Comparison of ENCODE assay signal across 26 cellular contexts in the genomic region with DNA sequence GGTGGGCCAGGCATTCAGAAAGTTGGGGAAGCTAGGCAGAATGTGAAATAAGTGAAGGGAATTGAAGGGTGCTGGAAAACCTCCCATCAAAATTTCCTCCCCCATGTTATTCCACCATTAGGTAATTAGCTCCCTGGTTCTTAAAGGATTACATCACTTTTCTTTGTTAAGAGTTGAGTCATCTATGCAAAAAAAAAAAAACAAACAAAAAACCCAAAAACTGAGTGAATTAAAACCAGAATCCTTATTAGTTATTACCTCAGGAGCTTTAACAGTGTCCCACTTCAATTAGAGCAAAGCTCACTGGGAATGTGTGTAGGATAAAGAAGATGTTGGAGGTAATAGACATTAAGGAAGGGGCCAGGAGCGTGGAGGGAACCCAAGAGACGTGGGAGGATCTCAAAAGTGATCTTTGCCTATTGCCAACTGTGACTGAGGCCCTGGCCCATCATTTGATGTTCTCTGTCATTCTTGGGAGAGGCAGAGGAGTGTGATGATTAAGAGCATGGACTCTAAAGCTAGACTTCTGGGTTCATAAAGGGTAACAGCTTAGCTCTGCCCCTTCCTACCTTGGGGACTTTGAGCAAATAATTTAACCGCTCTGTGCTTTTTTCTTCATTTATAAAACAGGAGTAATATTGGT.
DNase-seq lines count a peak whose midpoint lies in the region; ATAC-seq, FAIRE-seq and TF ChIP-seq lines count a peak whose summit lies in the region.
"Had no signal": no experiment of that assay in that cellular context is flagged by ENCODE, and none has a peak within 500 bp of the region (broad histone marks: within the 10 kb centered on the region; RNA-seq: fewer than 3 reads in every experiment).

No MANE protein-coding gene starts in this region.

- no peaks in the 10 kb centered on the region for H4K20me1 ChIP-seq in mammary epithelial cell (ENCODE audit: insufficient read depth, low read length)
- no peaks in the 10 kb centered on the region for H4K20me1 ChIP-seq in K562 (replicated peaks; ENCODE audit: control insufficient read depth, insufficient read depth, low read length)
- H4K20me1 ChIP-seq: BLaER1 treated with 17β-estradiol and CSF1 and Interleukin-3, amounts not matched to agents 10 nM and 100 nM had no signal

- in situ Hi-C loops in mammary epithelial cell (cut with MboI; ENCODE audit: low sequenced_read_pairs in 2 of 2) (no loop called here), K562 (cut with MboI) (no loop called here)

- POLR2A ChIA-PET in MCF 10A (lab: Yijun Ruan, JAX): no interaction called here
- POLR2A ChIA-PET in K562 (lab: Yijun Ruan, JAX): no interaction called here

- no peaks in the 10 kb centered on the region for H3K9me1 ChIP-seq in K562 (ENCODE audit: control insufficient read depth, insufficient read depth, low read length)

- H3K4me1 Mint-ChIP-seq in MCF 10A (ENCODE audit: insufficient read depth, unreplicated experiment): peaks cover 7% of the 10 kb centered on the region
- H3K4me1 Mint-ChIP-seq: CD4-positive, alpha-beta memory T cell had no signal

- intact Hi-C loops in MCF 10A (cut with micrococcal nuclease): no loop called here
- intact Hi-C loops in mammary epithelial cell (cut with micrococcal nuclease): no loop called here
- intact Hi-C loops in K562 (cut with micrococcal nuclease): no loop called here

- H2AFZ ChIP-seq in mammary epithelial cell (ENCODE audit: low read depth, low read length): no peak overlapping the region
- H2AFZ ChIP-seq in K562 (ENCODE audit: low read depth, low read length): no peak overlapping the region

- H3K27me3 ChIP-seq in mammary epithelial cell (ENCODE audit: insufficient read depth, low read length): no peaks in the 10 kb centered on the region
- H3K27me3 ChIP-seq in K562 (ENCODE audit: control insufficient read depth in 2 of 2, insufficient read depth in 2 of 2, low read length in 2 of 2): no peaks in the 10 kb centered on the region
- no peaks in the 10 kb centered on the region for H3K27me3 ChIP-seq in small intestine (ENCODE audit: control insufficient read depth in 2 of 2, insufficient read depth in 2 of 2, low read length in 2 of 2)
- H3K27me3 ChIP-seq: BLaER1 treated with 17β-estradiol and CSF1 and Interleukin-3, amounts not matched to agents 10 nM and 100 nM had no signal

- H3K4me3 Mint-ChIP-seq in MCF 10A (ENCODE audit: unreplicated experiment): no peak overlapping the region
- H3K4me3 Mint-ChIP-seq: CD4-positive, alpha-beta memory T cell had no signal

- H3K27ac ChIP-seq in mammary epithelial cell (ENCODE audit: insufficient read depth, low read depth, low read length) (no peak overlapping the region), K562 (ENCODE audit: extremely low read depth, low read depth, low read length) (no peak overlapping the region), coronary artery (no peak overlapping the region), small intestine (ENCODE audit: low read depth in 1 of 2, low read length in 1 of 2) (no peak overlapping the region)
- H3K27ac ChIP-seq: 22Rv1; BLaER1 treated with 17β-estradiol and CSF1 and Interleukin-3, amounts not matched to agents 10 nM and 100 nM had no signal

- no peak for TF ChIP-seq RAD21 in K562 (CRISPR knock-in tag; conservative IDR thresholded peaks at IDR 0.05 in 1 of 2, IDR thresholded peaks at IDR 0.05 in 1 of 2)

- ATAC-seq in K562 (no peak), GM18519 (IDR thresholded peaks at IDR 0.05; ENCODE audit: low FRiP score, unreplicated experiment) (no peak)
- ATAC-seq: Panc1 had no signal

- H3K9me3 ChIP-seq in mammary epithelial cell (replicated peaks; ENCODE audit: insufficient read depth, low read length) (no peaks in the 10 kb centered on the region), K562 (replicated peaks; ENCODE audit: control insufficient read depth, insufficient read depth, low read depth, low read length) (no peaks in the 10 kb centered on the region), small intestine (ENCODE audit: control insufficient read depth, low read depth) (no peaks in the 10 kb centered on the region)
- H3K9me3 ChIP-seq: Caco-2, SK-N-SH had no signal

- H3K4me3 ChIP-seq in mammary epithelial cell (replicated peaks in 1 of 3; ENCODE audit: insufficient read depth in 1 of 3, low read depth in 2 of 3, low read length in 3 of 3) (no peak overlapping the region), K562 (no peak overlapping the region), fibroblast of villous mesenchyme (ENCODE audit: low read depth, low read length) (no peak overlapping the region), coronary artery (no peak overlapping the region), small intestine (ENCODE audit: low read depth in 1 of 2, low read length in 2 of 2) (no peak overlapping the region)
- H3K4me3 ChIP-seq: BLaER1 treated with 17β-estradiol and CSF1 and Interleukin-3, amounts not matched to agents 10 nM and 100 nM had no signal

- FAIRE-seq in K562 (lab: Jason Lieb, UNC): no peak
- no peak for FAIRE-seq in small intestine (lab: Jason Lieb, UNC)
- FAIRE-seq: GM12891, H1 had no signal

- BruUV-seq in MCF 10A (replicated peaks; lab: Mats Ljungman, UMichigan): no TSS peak
- BruUV-seq in mammary epithelial cell (replicated peaks; lab: Mats Ljungman, UMichigan): no TSS peak
- no TSS peak for BruUV-seq in K562 (replicated peaks; lab: Mats Ljungman, UMichigan)

- no peak overlapping the region for H3K4me2 ChIP-seq in mammary epithelial cell (ENCODE audit: insufficient read depth, low read depth, low read length)
- H3K4me2 ChIP-seq in K562 (ENCODE audit: insufficient read depth, low read length): no peak overlapping the region
- H3K4me2 ChIP-seq: BLaER1 treated with 17β-estradiol and CSF1 and Interleukin-3, amounts not matched to agents 10 nM and 100 nM; SK-N-SH had no signal

- dilution Hi-C loops in mammary epithelial cell (cut with HindIII; ENCODE audit: low sequenced_read_pairs): no loop called here

- TF ChIP-seq EP300 in K562 (IDR thresholded peaks at IDR 0.05; ENCODE audit: low read length): no peak

- DNase-seq in MCF 10A (ENCODE audit: unreplicated experiment): peak; percentile 33
- DNase-seq in mammary epithelial cell: no peak
- DNase-seq in K562 (ENCODE audit: extremely low read depth in 1 of 4, low spot score in 3 of 4): no peak
- DNase-seq in fibroblast of villous mesenchyme (ENCODE audit: low read depth): peak; percentile 1
- DNase-seq in coronary artery (ENCODE audit: low spot score): no peak
- DNase-seq in stimulated activated CD4-positive, alpha-beta T cell treated with anti-CD3 and anti-CD28 coated beads, Interleukin-2, amount 100 ng/mL, for 24 hours: no peak
- DNase-seq in small intestine: no peak
- DNase-seq: ACHN; Caco-2; CD4-positive, alpha-beta memory T cell; DND-41; NCI-H1092 treated with DMSO at 0.1 percent for 48 hours; NCI-H1436 treated with DMSO at 0.1 percent for 48 hours; NCI-H2029; NCI-H2227 treated with DMSO at 0.1 percent for 48 hours; NCI-H510A; NCI-H774; NK-92 treated with Interleukin-12 subunit alpha and Interleukin-12 subunit beta, amount 100 ng/mL, for 24 hours; SIG-M5; SK-N-SH had no signal

- no peaks in the 10 kb centered on the region for H3K27me3 Mint-ChIP-seq in MCF 10A (ENCODE audit: insufficient read depth, unreplicated experiment)

- no peak overlapping the region for H3K27ac Mint-ChIP-seq in MCF 10A (ENCODE audit: low read depth, unreplicated experiment)
- H3K27ac Mint-ChIP-seq: CD4-positive, alpha-beta memory T cell had no signal

- H3K79me2 ChIP-seq in mammary epithelial cell (ENCODE audit: insufficient read depth, low read length) (no peaks in the 10 kb centered on the region), K562 (ENCODE audit: control insufficient read depth, insufficient read depth, low read length) (no peaks in the 10 kb centered on the region)

- no peaks in the 10 kb centered on the region for H3K36me3 Mint-ChIP-seq in MCF 10A (ENCODE audit: insufficient read depth, unreplicated experiment)
- H3K36me3 Mint-ChIP-seq: CD4-positive, alpha-beta memory T cell had no signal

- TF ChIP-seq CTCF in MCF 10A (IDR thresholded peaks at IDR 0.05; ENCODE audit: unreplicated experiment) (no peak), mammary epithelial cell (conservative IDR thresholded peaks at IDR 0.05 in 1 of 2, IDR thresholded peaks at IDR 0.05 in 1 of 2; ENCODE audit: extremely low read depth in 1 of 2, insufficient read depth in 1 of 2, low read depth in 1 of 2, low read length in 2 of 2) (no peak), K562 (IDR thresholded peaks at IDR 0.05 in 2 of 3, conservative IDR thresholded peaks at IDR 0.05 in 1 of 3; ENCODE audit: insufficient read depth in 2 of 3, low read depth in 1 of 3, low read length in 3 of 3) (no peak), fibroblast of villous mesenchyme (IDR thresholded peaks at IDR 0.05; ENCODE audit: insufficient read depth, low read depth, low read length) (no peak), coronary artery (IDR thresholded peaks at IDR 0.05) (no peak)

- H3K36me3 ChIP-seq in mammary epithelial cell (ENCODE audit: insufficient read depth, low read length): no peaks in the 10 kb centered on the region
- no peaks in the 10 kb centered on the region for H3K36me3 ChIP-seq in K562 (ENCODE audit: control insufficient read depth, insufficient read depth, low read length)
- H3K36me3 ChIP-seq in small intestine (ENCODE audit: control insufficient read depth in 2 of 2, insufficient read depth in 2 of 2, low read length in 2 of 2): no peaks in the 10 kb centered on the region

- no peak overlapping the region for H3K9ac ChIP-seq in mammary epithelial cell (ENCODE audit: insufficient read depth, low read length)
- no peak overlapping the region for H3K9ac ChIP-seq in K562 (ENCODE audit: insufficient read depth in 1 of 2, low read depth in 2 of 2, low read length in 2 of 2)
- H3K9ac ChIP-seq: BLaER1 treated with 17β-estradiol and CSF1 and Interleukin-3, amounts not matched to agents 10 nM and 100 nM; SK-N-SH had no signal

- H3K4me1 ChIP-seq in mammary epithelial cell (ENCODE audit: insufficient read depth, low read length) (no peaks in the 10 kb centered on the region), K562 (replicated peaks in 1 of 2; ENCODE audit: control insufficient read depth in 2 of 2, insufficient read depth in 2 of 2, low read length in 2 of 2) (no peaks in the 10 kb centered on the region), small intestine (ENCODE audit: control insufficient read depth in 2 of 2, insufficient read depth in 1 of 2, low read depth in 1 of 2, low read length in 1 of 2) (no peaks in the 10 kb centered on the region)
- H3K4me1 ChIP-seq: BLaER1 treated with 17β-estradiol and CSF1 and Interleukin-3, amounts not matched to agents 10 nM and 100 nM; Caco-2 had no signal

- H3K9me3 Mint-ChIP-seq in MCF 10A (ENCODE audit: unreplicated experiment): no peaks in the 10 kb centered on the region

- 51% methylated on average over 3 of the region's 3 CpGs for WGBS in mammary epithelial cell (ENCODE audit: low coverage, missing lambda C conversion rate)
- WGBS in K562 (ENCODE audit: insufficient coverage, low coverage, missing lambda C conversion rate): 0% methylated on average over 3 of the region's 3 CpGs
- WGBS in small intestine, 3 donors: 63 to 76% (median 75%) methylated on average over 3 of the region's 3 CpGs

- CTCF ChIA-PET in MCF 10A (lab: Yijun Ruan, JAX): interaction anchor here (0.6 to 5.5 kb wide), 4 partner anchors 11 to 1523 kb away, joined by 3 to 50 read pairs (median 12); no protein-coding TSS in a partner anchor
- CTCF ChIA-PET in mammary epithelial cell (lab: Charles Lee; ENCODE audit: low non-redundant PET): no interaction called here
- CTCF ChIA-PET in K562 (lab: Yijun Ruan, JAX; ENCODE audit: low intra/inter-chr PET ratio): no interaction called here

- no peak for TF ChIP-seq POLR2A in K562 (conservative IDR thresholded peaks at IDR 0.05)

Comparison
In these comparisons a context has a peak if more than half of its experiments do, and no peak if none do; other contexts are left out.
1. DNase-seq: peak in MCF 10A (single experiment) and fibroblast of villous mesenchyme (single experiment); none in mammary epithelial cell (single experiment), K562 (0 of 4), coronary artery (single experiment), stimulated activated CD4-positive, alpha-beta T cell treated with anti-CD3 and anti-CD28 coated beads, Interleukin-2, amount 100 ng/mL, for 24 hours (0 of 2) and small intestine (single experiment).